ENCODE assay signal across 8 cellular contexts in genomic region chr1:32818804-32819541, GRCh38. TPM values are rescaled to one million over a fixed set of nuclear protein-coding genes. Genes with fewer than 3 reads are reported as not detected.
DNase-seq lines count a peak whose midpoint lies in the region; ATAC-seq, FAIRE-seq and TF ChIP-seq lines count a peak whose summit lies in the region.

No MANE protein-coding gene starts in this region.

- DNase-seq in GM06990 (ENCODE audit: extremely low read depth, insufficient read length) = peak; percentile 69
- peak; percentile 76 for DNase-seq in NB4 (ENCODE audit: low read depth)
- peak; percentile 9 for DNase-seq in central memory CD4-positive, alpha-beta T cell
- DNase-seq in iPS-NIHi11 (ENCODE audit: low spot score) = no peak
- DNase-seq in frontal cortex (ENCODE audit: low spot score in 2 of 2) = no peak
- DNase-seq in kidney glomerular epithelial cell (lab: John Stamatoyannopoulos, UW) = no peak

- H3K4me3 ChIP-seq in GM06990 (replicated peaks; ENCODE audit: low read depth, low read length) = peak overlapping the region; percentile 94
- H3K4me3 ChIP-seq in NB4 (ENCODE audit: low read depth, low read length) = peak overlapping the region; percentile 94

- peak overlapping the region; percentile 91 to 93 (median 92) for H3K27ac Mint-ChIP-seq in nephron

- H3K36me3 Mint-ChIP-seq in nephron (ENCODE audit: low read depth) = peaks cover 7% of the 10 kb centered on the region

- TF ChIP-seq CTCF in GM06990 (IDR thresholded peaks at IDR 0.05; ENCODE audit: insufficient read depth, low read length, poor library complexity, severe bottlenecking) (no peak), NB4 (IDR thresholded peaks at IDR 0.05; ENCODE audit: low read depth, low read length) (no peak), nephron (IDR thresholded peaks at IDR 0.05; ENCODE audit: unreplicated experiment in 3 of 3) (no peak)

- H3K9me3 Mint-ChIP-seq in nephron = no peaks in the 10 kb centered on the region

- peak; percentile 35 for TF ChIP-seq POLR2A in NB4 (IDR thresholded peaks at IDR 0.05; ENCODE audit: extremely low read depth, insufficient read length)

- H3K4me1 Mint-ChIP-seq in nephron = peaks cover 26% of the 10 kb centered on the region

- peak overlapping the region; percentile 97 to 100 (median 99) for H3K4me3 Mint-ChIP-seq in nephron

- ATAC-seq in GM21447 (IDR thresholded peaks at IDR 0.05; ENCODE audit: unreplicated experiment) = peak; percentile 45

- no peaks in the 10 kb centered on the region for H3K27me3 Mint-ChIP-seq in nephron (ENCODE audit: low read depth)

- no peaks in the 10 kb centered on the region for H3K27me3 ChIP-seq in GM06990 (replicated peaks; ENCODE audit: control insufficient read depth, insufficient read depth, low read length)

- FAIRE-seq in frontal cortex (lab: Jason Lieb, UNC) = no peak

- H3K36me3 ChIP-seq in GM06990 (ENCODE audit: control insufficient read depth, insufficient read depth, low read length) = no peaks in the 10 kb centered on the region; the same call in none of the 2 replicates

RNA-seq across cellular contexts. Expression of gene S100PBP, which starts 1.5 kb away (rescaled TPM):
- total RNA-seq in frontal cortex = 42.4 TPM

RNA-seq across cellular contexts. Expression of gene YARS1, which starts 1.8 kb away (rescaled TPM):
- 42.4 TPM for total RNA-seq in frontal cortex

RNA-seq across cellular contexts. Expression of gene FNDC5, which starts 51.7 kb away (rescaled TPM):
- 15.5 TPM for total RNA-seq in frontal cortex

Comparison
In these comparisons a context has a peak if more than half of its experiments do, and no peak if none do; other contexts are left out.
1. DNase-seq: peak in GM06990 (single experiment), NB4 (single experiment) and central memory CD4-positive, alpha-beta T cell (single experiment); none in iPS-NIHi11 (single experiment), frontal cortex (0 of 2) and kidney glomerular epithelial cell (single experiment).